In the genomic region with DNA sequence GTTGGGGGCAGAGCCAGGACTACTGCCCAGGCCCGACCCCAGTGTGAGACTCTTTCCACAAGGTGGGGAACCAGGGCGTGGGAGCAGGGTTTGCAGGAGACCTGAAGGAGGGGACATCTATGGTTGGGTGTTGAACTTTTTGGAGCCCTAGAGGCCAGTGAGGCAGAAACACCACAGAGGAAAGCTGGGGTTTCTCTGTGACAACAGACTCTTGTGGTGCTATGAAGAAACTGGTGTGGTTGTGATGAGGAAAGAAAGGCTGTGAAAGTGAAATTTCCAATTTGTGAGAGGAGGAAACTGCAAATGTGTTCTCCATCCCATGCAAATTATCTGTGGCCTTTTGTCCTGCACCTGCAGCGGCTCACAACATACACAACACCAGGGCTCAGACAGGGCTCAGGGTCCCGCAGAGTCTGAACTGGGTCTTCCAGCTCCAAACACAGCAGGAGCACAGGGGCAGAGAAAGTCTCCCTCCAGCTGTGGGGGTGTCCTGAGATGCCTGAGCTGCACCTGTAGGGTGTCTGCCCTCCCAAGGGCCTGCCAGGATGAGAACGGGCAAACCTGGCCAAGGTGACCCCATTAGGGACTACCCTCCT, we compare ENCODE assay signal across 9 cellular contexts. TPM values are rescaled to one million over a fixed set of nuclear protein-coding genes. Genes with fewer than 3 reads are reported as not detected.
DNase-seq lines count a peak whose midpoint lies in the region; ATAC-seq lines count a peak whose summit lies in the region.
"Had no signal": no experiment of that assay in that cellular context is flagged by ENCODE, and none has a peak within 500 bp of the region (broad histone marks: within the 10 kb centered on the region; RNA-seq: fewer than 3 reads in every experiment).

No MANE protein-coding gene starts in this region.

- H3K9me3 Mint-ChIP-seq in activated T-cell treated with anti-CD3 and anti-CD28 coated beads, Interleukin-2, amount 50 U/mL, for 4 hours: no peaks in the 10 kb centered on the region
- H3K9me3 Mint-ChIP-seq in stimulated activated naive CD8-positive, alpha-beta T cell treated with anti-CD3 and anti-CD28 coated beads, Interleukin-15, Interleukin-2, amounts not matched to agents 100 ng/mL and 50 ng/mL, for 24 hours: no peaks in the 10 kb centered on the region
- H3K9me3 Mint-ChIP-seq: nephron had no signal

- H3K4me3 Mint-ChIP-seq in activated T-cell treated with anti-CD3 and anti-CD28 coated beads, Interleukin-2, amount 50 U/mL, for 4 hours: no peak overlapping the region
- no peak overlapping the region for H3K4me3 Mint-ChIP-seq in stimulated activated naive CD8-positive, alpha-beta T cell treated with anti-CD3 and anti-CD28 coated beads, Interleukin-15, Interleukin-2, amounts not matched to agents 100 ng/mL and 50 ng/mL, for 24 hours
- H3K4me3 Mint-ChIP-seq: nephron had no signal

- H3K27ac Mint-ChIP-seq in stimulated activated naive CD8-positive, alpha-beta T cell treated with anti-CD3 and anti-CD28 coated beads, Interleukin-15, Interleukin-2, amounts not matched to agents 100 ng/mL and 50 ng/mL, for 24 hours: peak overlapping the region; percentile 56
- H3K27ac Mint-ChIP-seq: nephron had no signal

- peaks cover 13% of the 10 kb centered on the region for H3K4me1 Mint-ChIP-seq in activated T-cell treated with anti-CD3 and anti-CD28 coated beads, Interleukin-2, amount 50 U/mL, for 4 hours (ENCODE audit: low read depth)
- peaks cover 41% of the 10 kb centered on the region for H3K4me1 Mint-ChIP-seq in stimulated activated naive CD8-positive, alpha-beta T cell treated with anti-CD3 and anti-CD28 coated beads, Interleukin-15, Interleukin-2, amounts not matched to agents 100 ng/mL and 50 ng/mL, for 24 hours (ENCODE audit: low read depth)
- H3K4me1 Mint-ChIP-seq: nephron had no signal

- peaks cover 1% of the 10 kb centered on the region for H3K27me3 Mint-ChIP-seq in activated T-cell treated with anti-CD3 and anti-CD28 coated beads, Interleukin-2, amount 50 U/mL, for 4 hours (ENCODE audit: low read depth)
- peaks cover 3% of the 10 kb centered on the region for H3K27me3 Mint-ChIP-seq in stimulated activated naive CD8-positive, alpha-beta T cell treated with anti-CD3 and anti-CD28 coated beads, Interleukin-15, Interleukin-2, amounts not matched to agents 100 ng/mL and 50 ng/mL, for 24 hours

- ATAC-seq in activated T-cell treated with anti-CD3 and anti-CD28 coated beads, Interleukin-2, amount 50 U/mL, for 4 hours: peak; percentile 25 to 40
- ATAC-seq in HG02588 (IDR thresholded peaks at IDR 0.05; ENCODE audit: unreplicated experiment): peak; percentile 61
- peak; percentile 49 for ATAC-seq in HG03575 (IDR thresholded peaks at IDR 0.05; ENCODE audit: extremely low read depth, insufficient number of reproducible peaks, low FRiP score, unreplicated experiment)

- H3K36me3 Mint-ChIP-seq in activated T-cell treated with anti-CD3 and anti-CD28 coated beads, Interleukin-2, amount 50 U/mL, for 4 hours (ENCODE audit: insufficient read depth): no peaks in the 10 kb centered on the region
- H3K36me3 Mint-ChIP-seq in stimulated activated naive CD8-positive, alpha-beta T cell treated with anti-CD3 and anti-CD28 coated beads, Interleukin-15, Interleukin-2, amounts not matched to agents 100 ng/mL and 50 ng/mL, for 24 hours (ENCODE audit: low read depth): no peaks in the 10 kb centered on the region

- no peak for DNase-seq in activated T-cell treated with anti-CD3 and anti-CD28 coated beads, Interleukin-2, amount 50 U/mL, for 4 hours
- no peak for DNase-seq in activated T-cell treated with anti-CD3 and anti-CD28 coated beads, Interleukin-2, amount 50 U/mL, for 48 hours
- no peak for DNase-seq in stimulated activated CD4-positive, alpha-beta T cell treated with anti-CD3 and anti-CD28 coated beads, Interleukin-4, amount 100 ng/mL, for 4 hours
- DNase-seq in NCI-H446 treated with DMSO at 0.1 percent for 48 hours (lab: John Stamatoyannopoulos, UW): no peak
- no peak for DNase-seq in NCI-H2029 (lab: John Stamatoyannopoulos, UW)

RNA-seq across cellular contexts. Expression of a gene that starts 51.4 kb away (rescaled TPM):
- 10 to 100 TPM; 52.8 to 79.1 (median 64.4) TPM for total RNA-seq in activated T-cell treated with anti-CD3 and anti-CD28 coated beads, Interleukin-2, amount 50 U/mL, for 4 hours
